In genomic region chr16:68064791-68065365, GRCh38 we compare ENCODE assay signal across 1 cellular context.
TF ChIP-seq lines count a peak whose summit lies in the region.

No MANE protein-coding gene starts in this region.

TF ChIP-seq in GM12878, 131 proteins besides CTCF, POLR2A, EP300 and RAD21:
- no peak for TF ChIP-seq RUNX3 (IDR thresholded peaks at IDR 0.05; ENCODE audit: low read length)
- peak; percentile 27 for TF ChIP-seq PKNOX1 (IDR thresholded peaks at IDR 0.05)
- peak; percentile 36; the same call in 1 of the 2 replicates for TF ChIP-seq SMARCA5 (IDR thresholded peaks at IDR 0.05)
- TF ChIP-seq SMC3 (IDR thresholded peaks at IDR 0.05; ENCODE audit: borderline replicate concordance, low read length) = peak; percentile 55; the same call in 1 of the 2 replicates
- 0 out of 2 replicates have a peak, but pooled peaks have one; percentile 34 for TF ChIP-seq YY1 (IDR thresholded peaks at IDR 0.05; ENCODE audit: low read depth, low read length)
- TF ChIP-seq NBN (IDR thresholded peaks at IDR 0.05) = 0 out of 2 replicates have a peak, but pooled peaks have one; percentile 20
- TF ChIP-seq HDGF (IDR thresholded peaks at IDR 0.05) = no peak
- TF ChIP-seq ZNF384 (IDR thresholded peaks at IDR 0.05; ENCODE audit: borderline replicate concordance, low read depth, low read length) = no peak
- TF ChIP-seq RELA (IDR thresholded peaks at IDR 0.05; ENCODE audit: borderline replicate concordance, partially characterized antibody) = peak; percentile 57
- TF ChIP-seq RB1 (IDR thresholded peaks at IDR 0.05; ENCODE audit: borderline replicate concordance) = 0 out of 2 replicates have a peak, but pooled peaks have one; percentile 47
